Comparison of ENCODE assay signal across 1 cellular context in genomic region chr14:30786701-30787100, GRCh38.
TF ChIP-seq lines count a peak whose summit lies in the region.

No MANE protein-coding gene starts in this region.

TF ChIP-seq in GM23338, 12 proteins besides CTCF, POLR2A, EP300 and RAD21 (continued from another document):
- TF ChIP-seq ZNF462 (CRISPR knock-in tag; IDR thresholded peaks at IDR 0.05) (no peak), NANOG (IDR thresholded peaks at IDR 0.05; ENCODE audit: borderline replicate concordance) (no peak), ZNF114 (CRISPR knock-in tag; IDR thresholded peaks at IDR 0.05) (no peak), JUNB (IDR thresholded peaks at IDR 0.05; ENCODE audit: unreplicated experiment) (no peak)
